ENCODE assay signal across 20 cellular contexts in the genomic region with DNA sequence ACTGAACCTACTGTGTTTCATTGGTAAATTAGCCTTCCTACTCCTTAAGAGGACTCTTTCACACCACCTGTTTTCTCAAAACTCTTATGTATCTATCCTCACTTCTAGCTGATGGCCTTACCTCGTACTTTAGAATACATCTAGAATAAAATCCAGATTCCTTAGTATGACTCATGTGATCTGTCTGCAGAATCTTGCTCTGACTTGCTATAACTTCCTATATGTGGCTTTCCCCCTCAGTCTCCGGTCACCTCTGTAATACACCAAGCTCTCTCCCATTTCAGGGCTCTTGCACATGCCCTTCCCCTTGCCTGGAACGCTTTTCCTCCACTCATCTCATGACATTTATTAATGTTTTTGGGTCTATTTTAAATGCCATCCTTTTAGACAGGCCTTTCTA.
DNase-seq lines count a peak whose midpoint lies in the region; ATAC-seq, FAIRE-seq and TF ChIP-seq lines count a peak whose summit lies in the region.
"Had no signal": no experiment of that assay in that cellular context is flagged by ENCODE, and none has a peak within 500 bp of the region (broad histone marks: within the 10 kb centered on the region; RNA-seq: fewer than 3 reads in every experiment).

No MANE protein-coding gene starts in this region.

- no peak overlapping the region for H3K9ac ChIP-seq in keratinocyte (ENCODE audit: control insufficient read depth, extremely low read depth, insufficient read depth, low read length)
- H3K9ac ChIP-seq: SK-N-SH had no signal

- ATAC-seq in HG03159 (IDR thresholded peaks at IDR 0.05; ENCODE audit: unreplicated experiment), result no peak

- FAIRE-seq in bronchial epithelial cell (lab: Jason Lieb, UNC) (no peak), keratinocyte (lab: Jason Lieb, UNC) (peak; percentile 95)
- FAIRE-seq: RCC 7860 had no signal

- H3K4me1 ChIP-seq in keratinocyte (ENCODE audit: control insufficient read depth, extremely low read depth, insufficient read depth, low read length), result peaks cover 29% of the 10 kb centered on the region
- H3K4me1 ChIP-seq: HAP-1 had no signal

- DNase-seq in HPDE6-E6E7 (ENCODE audit: extremely low spot score) (peak; percentile 26), OCI-M1 (lab: John Stamatoyannopoulos, UW) (peak; percentile 9), bronchial epithelial cell (ENCODE audit: low read depth) (peak; percentile 83), keratinocyte (ENCODE audit: low read depth, low spot score) (peak; percentile 52), SHP77 (lab: John Stamatoyannopoulos, UW) (no peak), NCI-H524 treated with DMSO at 0.1 percent for 48 hours (lab: John Stamatoyannopoulos, UW) (no peak)
- no peak for DNase-seq in stimulated activated CD4-positive, alpha-beta T cell treated with anti-CD3 and anti-CD28 coated beads, Interleukin-4, amount 100 ng/mL, for 1 hour
- DNase-seq: DMS79 treated with DMSO at 0.1 percent for 48 hours, KBM-7, NCI-H1417 treated with DMSO at 0.1 percent for 48 hours, NCI-H2029, NCI-H2171, NCI-H446, NCI-H69, SHP77 treated with DMSO at 0.1 percent for 48 hours, SK-N-SH, T-helper 1 cell had no signal

- dilution Hi-C loops in keratinocyte (cut with MboI; ENCODE audit: extremely low pct_ligation_motif_present, low sequenced_read_pairs), result no loop called here

- H4K20me1 ChIP-seq in keratinocyte (ENCODE audit: control insufficient read depth, extremely low read depth, insufficient read depth, low read length), result no peaks in the 10 kb centered on the region

- H3K9me1 ChIP-seq in keratinocyte (ENCODE audit: control insufficient read depth, extremely low read depth, insufficient read depth, low read length), result no peaks in the 10 kb centered on the region

- TF ChIP-seq CTCF in bronchial epithelial cell (IDR thresholded peaks at IDR 0.05; ENCODE audit: insufficient read depth, low read length, severe bottlenecking) (no peak), keratinocyte (optimal IDR thresholded peaks at IDR 0.05 in 1 of 3, IDR thresholded peaks at IDR 0.05 in 1 of 3, conservative IDR thresholded peaks at IDR 0.05 in 1 of 3; ENCODE audit: extremely low read depth in 1 of 3, insufficient read depth in 2 of 3, low read length in 3 of 3) (no peak)

- H3K4me3 ChIP-seq in bronchial epithelial cell (ENCODE audit: low read depth, low read length) (no peak overlapping the region), keratinocyte (ENCODE audit: control insufficient read depth in 2 of 3, extremely low read depth in 1 of 3, insufficient read depth in 2 of 3, low read depth in 1 of 3, low read length in 3 of 3) (no peak overlapping the region)
- H3K4me3 ChIP-seq: HAP-1 had no signal

- H3K36me3 ChIP-seq in bronchial epithelial cell (ENCODE audit: control insufficient read depth, insufficient read depth, low read length) (no peaks in the 10 kb centered on the region), keratinocyte (ENCODE audit: control insufficient read depth in 2 of 2, extremely low read depth in 1 of 2, insufficient read depth in 2 of 2, low read length in 2 of 2) (no peaks in the 10 kb centered on the region)
- H3K36me3 ChIP-seq: HAP-1 had no signal

- no peaks in the 10 kb centered on the region for H3K9me3 ChIP-seq in keratinocyte (ENCODE audit: control insufficient read depth, low read depth, low read length)
- H3K9me3 ChIP-seq: HAP-1, SK-N-SH had no signal

- no peaks in the 10 kb centered on the region for H3K79me2 ChIP-seq in keratinocyte (ENCODE audit: control insufficient read depth, insufficient read depth, low read length)

- H3K27ac ChIP-seq in keratinocyte (ENCODE audit: control insufficient read depth, insufficient read depth, low read length), result peak overlapping the region; percentile 33

- H3K27me3 ChIP-seq in bronchial epithelial cell (ENCODE audit: control insufficient read depth, insufficient read depth, low read length), result no peaks in the 10 kb centered on the region
- no peaks in the 10 kb centered on the region for H3K27me3 ChIP-seq in keratinocyte (ENCODE audit: control insufficient read depth, extremely low read depth, insufficient read depth, low read length)

- H3K4me2 ChIP-seq in keratinocyte (ENCODE audit: control insufficient read depth, extremely low read depth, insufficient read depth, low read depth, low read length), result peak overlapping the region; percentile 24
- H3K4me2 ChIP-seq: SK-N-SH had no signal

- no peak overlapping the region for H2AFZ ChIP-seq in keratinocyte (ENCODE audit: control insufficient read depth, low read length)

Comparison
In these comparisons a context has a peak if more than half of its experiments do, and no peak if none do; other contexts are left out.
1. DNase-seq: peak in HPDE6-E6E7 (single experiment), OCI-M1 (single experiment), bronchial epithelial cell (single experiment) and keratinocyte (single experiment); none in stimulated activated CD4-positive, alpha-beta T cell treated with anti-CD3 and anti-CD28 coated beads, Interleukin-4, amount 100 ng/mL, for 1 hour (single experiment), SHP77 (0 of 2) and NCI-H524 treated with DMSO at 0.1 percent for 48 hours (single experiment).